14 cellular contexts compared by ENCODE assay signal in genomic region chr17:71983828-71984227, GRCh38.
"Had no signal": no experiment of that assay in that cellular context is flagged by ENCODE, and none has a peak within 500 bp of the region (broad histone marks: within the 10 kb centered on the region; RNA-seq: fewer than 3 reads in every experiment).

No MANE protein-coding gene starts in this region.

- H3K4me3 Mint-ChIP-seq: activated naive CD8-positive, alpha-beta T cell; nephron progenitor cell had no signal

- H3K36me3 Mint-ChIP-seq: activated naive CD8-positive, alpha-beta T cell had no signal

- H3K36me3 ChIP-seq: heart right ventricle, upper lobe of right lung had no signal

- H3K27ac ChIP-seq: dorsolateral prefrontal cortex, heart right ventricle, SK-N-MC, upper lobe of right lung had no signal

- DNase-seq: activated effector memory CD4-positive, alpha-beta T cell treated with Interleukin-2 at 50 U/mL for 16 hours; aorta; dorsolateral prefrontal cortex; heart right ventricle; islet precursor cell; left ventricle myocardium superior; mesendoderm; nephron progenitor cell; stimulated activated naive CD4-positive, alpha-beta T cell; T-helper 1 cell; upper lobe of right lung had no signal

- H3K4me1 ChIP-seq: heart right ventricle, upper lobe of right lung had no signal

- H3K27me3 ChIP-seq: dorsolateral prefrontal cortex, heart right ventricle, upper lobe of right lung had no signal

- ATAC-seq: heart right ventricle, left ventricle myocardium superior, Right ventricle myocardium inferior, upper lobe of right lung had no signal

- H3K9me3 ChIP-seq: upper lobe of right lung had no signal

- H3K4me3 ChIP-seq: dorsolateral prefrontal cortex, heart right ventricle, SK-N-MC, upper lobe of right lung had no signal

- H3K4me1 Mint-ChIP-seq: nephron progenitor cell had no signal

- H3K27ac Mint-ChIP-seq: activated naive CD8-positive, alpha-beta T cell; nephron progenitor cell had no signal
